Comparison of ENCODE assay signal across 18 cellular contexts in the genomic region with DNA sequence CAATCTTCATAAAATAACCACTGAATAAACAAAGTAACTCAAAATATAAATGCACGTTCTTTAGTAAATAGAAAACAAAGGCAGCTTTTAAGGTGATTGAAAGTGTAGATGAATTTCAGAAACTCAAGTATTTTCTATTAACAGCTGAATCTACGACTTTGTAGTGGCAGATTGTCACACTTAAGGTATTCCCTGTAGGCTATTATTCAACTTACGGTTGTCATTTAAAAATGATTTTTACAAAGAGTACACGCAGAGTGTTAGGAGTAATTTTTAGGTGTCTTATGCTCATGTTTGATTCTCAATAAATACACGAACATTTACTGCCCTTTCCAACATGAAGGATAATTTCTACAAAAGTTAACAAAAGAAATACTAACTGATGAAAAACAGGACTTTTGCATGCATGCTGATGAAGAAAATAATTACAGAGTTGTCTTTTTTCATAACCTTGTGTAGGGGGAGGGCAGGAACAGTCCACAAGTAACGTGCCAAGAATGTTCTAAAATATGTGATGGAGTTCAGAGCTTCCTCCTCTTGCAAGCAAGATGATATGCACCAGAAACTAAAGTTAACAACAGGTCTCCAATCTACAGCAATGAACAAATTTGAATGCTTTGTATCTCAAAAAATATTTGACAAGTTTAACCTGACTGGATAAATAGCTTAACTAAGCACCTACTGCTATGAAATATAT. TPM values are rescaled to one million over a fixed set of nuclear protein-coding genes. Genes with fewer than 3 reads are reported as not detected.
A peak's percentile ranks its signal among the peaks of the same experiment; 100 is the strongest.
DNase-seq lines count a peak whose midpoint lies in the region; ATAC-seq and TF ChIP-seq lines count a peak whose summit lies in the region.
"Had no signal": no experiment of that assay in that cellular context is flagged by ENCODE, and none has a peak within 500 bp of the region (broad histone marks: within the 10 kb centered on the region; RNA-seq: fewer than 3 reads in every experiment).

No MANE protein-coding gene starts in this region.

- no peaks in the 10 kb centered on the region for H3K27me3 ChIP-seq in Panc1 (ENCODE audit: control insufficient read depth, insufficient read depth, low read length)
- H3K27me3 ChIP-seq: BLaER1 treated with 17β-estradiol and CSF1 and Interleukin-3, amounts not matched to agents 10 nM and 100 nM; uterus had no signal

- H3K27ac ChIP-seq in Panc1 (ENCODE audit: low read length) = peak overlapping the region; percentile 69
- H3K27ac ChIP-seq in epithelial cell of prostate = peak overlapping the region; percentile 36
- H3K27ac ChIP-seq: BLaER1 treated with 17β-estradiol and CSF1 and Interleukin-3, amounts not matched to agents 10 nM and 100 nM had no signal

- peaks cover 20% of the 10 kb centered on the region for H3K36me3 Mint-ChIP-seq in mesothelial cell of epicardium
- H3K36me3 Mint-ChIP-seq: naive B cell had no signal

- in situ Hi-C loops in Panc1 (cut with HindIII; ENCODE audit: low pct_unique_long_range_greater_than_20kb, low sequenced_read_pairs) = no loop called here

- H3K4me3 ChIP-seq in Panc1 (ENCODE audit: low read depth in 2 of 2, low read length in 2 of 2) = no peak overlapping the region
- H3K4me3 ChIP-seq: BLaER1 treated with 17β-estradiol and CSF1 and Interleukin-3, amounts not matched to agents 10 nM and 100 nM; K562; uterus had no signal

- BruUV-seq in Panc1 (replicated peaks; lab: Mats Ljungman, UMichigan) = no TSS peak

- intact Hi-C loops in Panc1 (cut with micrococcal nuclease; ENCODE audit: unreplicated experiment) = no loop called here

- DNase-seq in EH (ENCODE audit: low read depth) (peak; percentile 78), Panc1 (ENCODE audit: low read depth, low spot score) (no peak), epithelial cell of prostate (ENCODE audit: low read depth, low spot score) (no peak), mesothelial cell of epicardium (ENCODE audit: low spot score in 2 of 2, unreplicated experiment in 2 of 2) (no peak), NCI-H2107 (lab: John Stamatoyannopoulos, UW) (no peak), NCI-H1417 (lab: John Stamatoyannopoulos, UW) (no peak)
- DNase-seq: effector CD8-positive, alpha-beta T cell; naive B cell; NCI-H2029; stimulated activated CD4-positive, alpha-beta T cell treated with anti-CD3 and anti-CD28 coated beads, Interleukin-12 subunit alpha, Interleukin-12 subunit beta, amount 100 ng/mL, for 4 hours; stimulated activated CD8-positive, alpha-beta memory T cell treated with anti-CD3 and anti-CD28 coated beads, Interleukin-4, amount 100 ng/mL, for 48 hours; T-helper 9 cell; uterus had no signal

- H3K27me3 Mint-ChIP-seq in mesothelial cell of epicardium (ENCODE audit: low read depth) = no peaks in the 10 kb centered on the region
- H3K27me3 Mint-ChIP-seq: activated naive CD8-positive, alpha-beta T cell; naive B cell had no signal

- peaks cover 36% of the 10 kb centered on the region for H3K4me1 Mint-ChIP-seq in mesothelial cell of epicardium
- H3K4me1 Mint-ChIP-seq: naive B cell had no signal

- H3K4me3 Mint-ChIP-seq in mesothelial cell of epicardium = no peak overlapping the region
- H3K4me3 Mint-ChIP-seq: activated naive CD8-positive, alpha-beta T cell; naive B cell had no signal

- H3K9me3 Mint-ChIP-seq in mesothelial cell of epicardium = peaks cover 4% of the 10 kb centered on the region

- CTCF ChIA-PET in Panc1 (lab: Charles Lee) = interaction anchor here (0.6 kb wide), 1 partner anchor 57 kb away, joined by 3 read pairs; no protein-coding TSS in a partner anchor

- peak; percentile 75 for ATAC-seq in Panc1
- ATAC-seq in GM19455 (IDR thresholded peaks at IDR 0.05; ENCODE audit: unreplicated experiment) = no peak
- ATAC-seq in HG03342 (IDR thresholded peaks at IDR 0.05; ENCODE audit: unreplicated experiment) = no peak
- ATAC-seq: K562 had no signal

- TF ChIP-seq CTCF in Panc1 (IDR thresholded peaks at IDR 0.05) (no peak), mesothelial cell of epicardium (IDR thresholded peaks at IDR 0.05; ENCODE audit: unreplicated experiment) (no peak)

- peak overlapping the region; percentile 54 for H3K27ac Mint-ChIP-seq in mesothelial cell of epicardium
- H3K27ac Mint-ChIP-seq: activated naive CD8-positive, alpha-beta T cell had no signal

- POLR2A ChIA-PET in Panc1 (lab: Charles Lee) = no interaction called here

- no peaks in the 10 kb centered on the region for H3K9me3 ChIP-seq in Panc1 (ENCODE audit: control insufficient read depth, insufficient read depth, low read depth, low read length)
- H3K9me3 ChIP-seq: uterus had no signal

- peaks cover 31% of the 10 kb centered on the region for H3K4me1 ChIP-seq in Panc1 (ENCODE audit: control insufficient read depth, insufficient read depth, low read length)
- H3K4me1 ChIP-seq: BLaER1 treated with 17β-estradiol and CSF1 and Interleukin-3, amounts not matched to agents 10 nM and 100 nM had no signal

- no peaks in the 10 kb centered on the region for H3K36me3 ChIP-seq in Panc1 (ENCODE audit: control insufficient read depth, insufficient read depth, low read length)
- H3K36me3 ChIP-seq: uterus had no signal

RNA-seq across cellular contexts. Expression of a gene that starts 16.7 kb away (rescaled TPM):
- 54.4 TPM for total RNA-seq in Panc1 (2021; ENCODE audit: unreplicated experiment)
- polyA plus RNA-seq in Panc1 (2012; ENCODE audit: insufficient read length) = 14.6 TPM
- total RNA-seq in mesothelial cell of epicardium = 53.0 to 57.9 TPM (median 56.5 TPM) in 3 replicates
